Comparison of ENCODE assay signal across 16 cellular contexts in genomic region chr14:26594756-26595545, GRCh38. TPM values are rescaled to one million over a fixed set of nuclear protein-coding genes. Genes with fewer than 3 reads are reported as not detected.
A peak's percentile ranks its signal among the peaks of the same experiment; 100 is the strongest.
DNase-seq lines count a peak whose midpoint lies in the region; ATAC-seq and TF ChIP-seq lines count a peak whose summit lies in the region.
"Had no signal": no experiment of that assay in that cellular context is flagged by ENCODE, and none has a peak within 500 bp of the region (broad histone marks: within the 10 kb centered on the region; RNA-seq: fewer than 3 reads in every experiment).

No MANE protein-coding gene starts in this region.

- H3K4me3 ChIP-seq in HAP-1 (peak overlapping the region; percentile 69), psoas muscle (peak overlapping the region; percentile 67)
- H3K4me3 ChIP-seq: mucosa of descending colon had no signal

- in situ Hi-C loops in HAP-1 (cut with MboI; ENCODE audit: low sequenced_read_pairs): loop anchor here (25.0 kb wide), 1 partner anchor 92 kb away; no protein-coding TSS in a partner anchor

- ATAC-seq in psoas muscle: no peak
- no peak for ATAC-seq in HG03196 (IDR thresholded peaks at IDR 0.05; ENCODE audit: unreplicated experiment)
- no peak for ATAC-seq in omental fat pad (ENCODE audit: low FRiP score)
- ATAC-seq: activated CD4-positive, alpha-beta T cell treated with anti-CD3 and anti-CD28 coated beads for 36 hours; mucosa of descending colon had no signal

- H3K27me3 Mint-ChIP-seq in glutamatergic neuron (ENCODE audit: unreplicated experiment): peaks cover 13% of the 10 kb centered on the region

- no peaks in the 10 kb centered on the region for H3K36me3 Mint-ChIP-seq in glutamatergic neuron (ENCODE audit: unreplicated experiment)
- H3K36me3 Mint-ChIP-seq: activated naive CD8-positive, alpha-beta T cell treated with anti-CD3 and anti-CD28 coated beads for 36 hours had no signal

- DNase-seq in HAP-1 (ENCODE audit: low spot score in 2 of 2) (peak in 1 of 2 experiments; percentile 68), NCI-H748 (lab: John Stamatoyannopoulos, UW; ENCODE audit: unreplicated experiment) (peak; percentile 39), glutamatergic neuron (no peak), psoas muscle (no peak), HPDE6-E6E7 (ENCODE audit: extremely low spot score) (no peak), omental fat pad (ENCODE audit: low spot score) (no peak), COLO829 (ENCODE audit: low spot score) (no peak)
- DNase-seq: activated CD4-positive, alpha-beta T cell treated with anti-CD3 and anti-CD28 coated beads for 36 hours; activated naive CD8-positive, alpha-beta T cell treated with anti-CD3 and anti-CD28 coated beads for 36 hours; BE2C; cortex of kidney; DND-41; mucosa of descending colon; uterus had no signal

- H3K9me3 Mint-ChIP-seq in glutamatergic neuron (ENCODE audit: unreplicated experiment): peaks cover 21% of the 10 kb centered on the region

- H3K27me3 ChIP-seq in HAP-1 (ENCODE audit: low read depth) (no peaks in the 10 kb centered on the region), psoas muscle (ENCODE audit: insufficient read depth in 3 of 3, low read length in 2 of 3) (peaks cover 0 to 25% (median 3%) of the 10 kb centered on the region in 3 donors)
- H3K27me3 ChIP-seq: uterus had no signal

- 68 to 81% (median 77%) methylated on average over 2 of the region's 2 CpGs for WGBS in psoas muscle, 3 donors

- TF ChIP-seq CTCF in glutamatergic neuron (IDR thresholded peaks at IDR 0.05; ENCODE audit: partially characterized antibody, unreplicated experiment) (no peak), psoas muscle (IDR thresholded peaks at IDR 0.05) (no peak), omental fat pad (IDR thresholded peaks at IDR 0.05) (no peak)

- no peak overlapping the region for H3K27ac ChIP-seq in psoas muscle

- intact Hi-C loops in psoas muscle (cut with DNase I): no loop called here

- H3K4me1 Mint-ChIP-seq in glutamatergic neuron (ENCODE audit: low read depth, unreplicated experiment): peaks cover 27% of the 10 kb centered on the region
- H3K4me1 Mint-ChIP-seq: activated CD4-positive, alpha-beta T cell treated with anti-CD3 and anti-CD28 coated beads for 36 hours; activated naive CD8-positive, alpha-beta T cell treated with anti-CD3 and anti-CD28 coated beads for 36 hours had no signal

- H3K27ac Mint-ChIP-seq in glutamatergic neuron (ENCODE audit: unreplicated experiment): peak overlapping the region; percentile 98
- H3K27ac Mint-ChIP-seq: activated CD4-positive, alpha-beta T cell treated with anti-CD3 and anti-CD28 coated beads for 36 hours; activated naive CD8-positive, alpha-beta T cell treated with anti-CD3 and anti-CD28 coated beads for 36 hours; T-helper 1 cell treated with Interleukin-12 subunit alpha and Interleukin-12 subunit beta and Interleukin-4 antibody, amounts not matched to agents 30 μg/mL and 1 μg/mL, for 36 hours had no signal

- H3K4me1 ChIP-seq in HAP-1 (peaks cover 24% of the 10 kb centered on the region), psoas muscle (no peaks in the 10 kb centered on the region)
- H3K4me1 ChIP-seq: BE2C, uterus had no signal

- H3K36me3 ChIP-seq in HAP-1 (replicated peaks) (no peaks in the 10 kb centered on the region), psoas muscle (ENCODE audit: insufficient read depth in 1 of 2, low read depth in 1 of 2) (no peaks in the 10 kb centered on the region)
- H3K36me3 ChIP-seq: BE2C, uterus had no signal

- no peaks in the 10 kb centered on the region for H3K9me3 ChIP-seq in HAP-1
- no peaks in the 10 kb centered on the region for H3K9me3 ChIP-seq in psoas muscle
- H3K9me3 ChIP-seq: BE2C, mucosa of descending colon, uterus had no signal

- H3K4me3 Mint-ChIP-seq in glutamatergic neuron (ENCODE audit: unreplicated experiment): peak overlapping the region; percentile 97
- H3K4me3 Mint-ChIP-seq: activated CD4-positive, alpha-beta T cell treated with anti-CD3 and anti-CD28 coated beads for 36 hours; activated naive CD8-positive, alpha-beta T cell treated with anti-CD3 and anti-CD28 coated beads for 36 hours; T-helper 1 cell treated with Interleukin-12 subunit alpha and Interleukin-12 subunit beta and Interleukin-4 antibody, amounts not matched to agents 30 μg/mL and 1 μg/mL, for 36 hours had no signal

RNA-seq across cellular contexts. Expression of gene NOVA1, which starts 2.9 kb away (rescaled TPM):
- total RNA-seq in glutamatergic neuron (ENCODE audit: unreplicated experiment) (119 TPM), psoas muscle (1 to 10 TPM; 2.5 to 4.4 (median 3.1) TPM), omental fat pad (10 to 100 TPM; 10.2 to 41.6 (median 22.3) TPM)
- polyA plus RNA-seq in psoas muscle: 1 to 10 TPM in 1 of 3 donors, under 1 TPM in 2; 0.73 to 2.3 (median 0.76) TPM
